11 cellular contexts compared by ENCODE assay signal in the genomic region with DNA sequence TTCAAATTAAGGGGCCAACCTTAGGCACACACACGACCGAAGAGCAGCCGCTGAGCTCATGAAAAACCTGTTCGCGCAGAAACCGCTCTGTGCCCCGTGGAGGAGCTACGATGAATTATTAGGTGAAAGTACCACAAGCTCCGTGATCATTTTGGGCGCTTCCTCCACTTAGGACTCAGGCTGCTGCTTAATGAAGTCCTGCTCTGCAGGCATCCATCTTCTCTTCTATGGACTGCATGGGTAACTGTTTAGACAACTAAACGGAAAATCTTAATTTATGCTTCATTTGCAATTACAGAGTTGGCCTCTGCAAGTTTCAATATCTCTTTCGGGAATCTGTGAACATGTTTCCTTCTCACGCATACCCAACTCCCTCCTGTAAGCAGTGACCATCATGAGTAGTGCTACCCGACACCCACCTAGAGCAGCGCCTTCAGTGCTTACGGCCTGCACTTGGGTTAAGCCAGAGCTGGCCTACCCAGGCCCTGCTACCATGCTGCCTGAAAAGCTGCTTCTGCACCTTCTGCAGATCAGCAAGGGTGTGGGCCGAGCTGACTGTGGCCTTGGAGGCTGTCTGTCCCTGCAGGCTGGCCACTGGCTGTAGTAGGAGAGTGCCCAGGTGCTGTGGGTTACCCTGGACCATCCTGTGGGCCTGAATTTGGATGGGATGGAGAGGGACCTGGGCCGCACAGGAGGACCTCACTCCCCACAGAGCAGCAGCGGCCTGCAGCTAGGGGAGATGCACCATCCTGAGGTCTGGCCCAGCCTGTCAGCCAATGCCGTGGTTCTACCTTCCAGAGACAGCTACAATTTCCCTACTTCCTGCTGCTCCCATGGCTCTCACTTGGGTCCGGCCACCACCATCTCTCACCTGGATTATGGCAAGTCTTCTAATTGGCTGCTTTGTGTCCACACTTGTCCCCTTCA. TPM values are rescaled to one million over a fixed set of nuclear protein-coding genes. Genes with fewer than 3 reads are reported as not detected.
A peak's percentile ranks its signal among the peaks of the same experiment; 100 is the strongest.
DNase-seq lines count a peak whose midpoint lies in the region; ATAC-seq and TF ChIP-seq lines count a peak whose summit lies in the region.
"Had no signal": no experiment of that assay in that cellular context is flagged by ENCODE, and none has a peak within 500 bp of the region (broad histone marks: within the 10 kb centered on the region; RNA-seq: fewer than 3 reads in every experiment).

No MANE protein-coding gene starts in this region.

- CTCF ChIA-PET in AG04449 (lab: Yijun Ruan, JAX) (interaction anchor here (0.8 to 1.3 kb wide), 3 partner anchors 13 to 98 kb away, joined by 3 to 4 read pairs (median 3); no protein-coding TSS in a partner anchor), IMR-90 (lab: Yijun Ruan, JAX) (interaction anchor here (0.6 kb wide), 1 partner anchor 74 kb away, joined by 4 read pairs; no protein-coding TSS in a partner anchor)

- POLR2A ChIA-PET in AG04449 (lab: Yijun Ruan, JAX) = interaction anchor here (1.2 kb wide), 1 partner anchor 13 kb away, joined by 3 read pairs; no protein-coding TSS in a partner anchor
- POLR2A ChIA-PET in IMR-90 (lab: Charles Lee; ENCODE audit: unreplicated experiment) = no interaction called here

- peak overlapping the region; percentile 56 for H2AK5ac ChIP-seq in IMR-90 (ENCODE audit: low read depth, low read length)

- no peaks in the 10 kb centered on the region for H3K9me3 ChIP-seq in IMR-90 (ENCODE audit: control insufficient read depth, insufficient read depth, low read length)

- H3K36me3 ChIP-seq in IMR-90 (ENCODE audit: control insufficient read depth, insufficient read depth, low read length) = no peaks in the 10 kb centered on the region

- peak overlapping the region; percentile 61 for H2BK5ac ChIP-seq in IMR-90 (ENCODE audit: low read depth, low read length, poor library complexity, severe bottlenecking)

- WGBS in IMR-90 (ENCODE audit: extremely low coverage in 2 of 2, insufficient read length in 1 of 2), 2 experiments = 67% methylated on average over 11 of the region's 21 CpGs; no CpG with 5 or more reads in 1 of the 2 experiments

- H3K56ac ChIP-seq in IMR-90 (ENCODE audit: extremely low read depth, insufficient read depth, low read length) = no peak overlapping the region; the same call in 1 of the 2 replicates

- H2BK120ac ChIP-seq in IMR-90 (ENCODE audit: low read depth, low read length) = peak overlapping the region; percentile 33

- no peak overlapping the region for H2AFZ ChIP-seq in IMR-90 (replicated peaks; ENCODE audit: low read length, poor library complexity)

- peak overlapping the region; percentile 30; the same call in 1 of the 2 replicates for H4K5ac ChIP-seq in IMR-90 (ENCODE audit: low read depth, low read length)

- peaks cover 46% of the 10 kb centered on the region for H3K9me1 ChIP-seq in IMR-90 (ENCODE audit: insufficient read depth, low read length)

- peak overlapping the region; percentile 36; the same call in 1 of the 2 replicates for H3K18ac ChIP-seq in IMR-90 (ENCODE audit: low read depth, low read length)

- TF ChIP-seq POLR2A in IMR-90 (IDR thresholded peaks at IDR 0.05; ENCODE audit: low read depth, low read length) = no peak

- peak overlapping the region; percentile 37 to 73; a peak in 2 of 4 replicates for H4K8ac ChIP-seq in IMR-90 (ENCODE audit: low read depth in 2 of 2, low read length in 2 of 2)

- H3K4me1 ChIP-seq in IMR-90 (ENCODE audit: control insufficient read depth, insufficient read depth, low read length) = peaks cover 50% of the 10 kb centered on the region

- no peak for TF ChIP-seq RAD21 in IMR-90 (IDR thresholded peaks at IDR 0.05; ENCODE audit: low read length)

- in situ Hi-C loops in IMR-90 (cut with MboI; ENCODE audit: low sequenced_read_pairs) = no loop called here

- dilution Hi-C loops in IMR-90 (cut with HindIII; ENCODE audit: low sequenced_read_pairs, unreplicated experiment) = no loop called here

- H3K4me3 ChIP-seq in AG04449 (ENCODE audit: low read depth, low read length) (peak overlapping the region; percentile 1; the same call in 1 of the 2 replicates), IMR-90 (ENCODE audit: insufficient read depth, low read depth, low read length) (no peak overlapping the region)

- H3K4me2 ChIP-seq in IMR-90 (ENCODE audit: low read depth, low read length) = peak overlapping the region; percentile 83

- peaks cover 59 to 88% of the 10 kb centered on the region in 2 experiments for H3K79me1 ChIP-seq in IMR-90 (ENCODE audit: low read depth in 1 of 2, low read length in 2 of 2)

- H3K9ac ChIP-seq in IMR-90 (ENCODE audit: low read depth, low read length) = peak overlapping the region; percentile 46

- ATAC-seq in GM18511 (IDR thresholded peaks at IDR 0.05; ENCODE audit: unreplicated experiment) = peak; percentile 76
- peak; percentile 43 for ATAC-seq in IMR-90 (ENCODE audit: low read depth)

- H2AK9ac ChIP-seq in IMR-90 (replicated peaks; ENCODE audit: low read depth, low read length, poor library complexity) = peak overlapping the region; percentile 62

- peak overlapping the region; percentile 65; the same call in 1 of the 3 replicates for H2BK15ac ChIP-seq in IMR-90 (ENCODE audit: low read depth, low read length)

- H3K23ac ChIP-seq in IMR-90 (ENCODE audit: low read depth, low read length) = peak overlapping the region; percentile 81

- peak overlapping the region; percentile 69 for H3K14ac ChIP-seq in IMR-90 (replicated peaks; ENCODE audit: low read depth, low read length)

- H4K20me1 ChIP-seq in IMR-90 (ENCODE audit: insufficient read depth, low read length) = peaks cover 10% of the 10 kb centered on the region; the same call in 1 of the 2 replicates

- no peaks in the 10 kb centered on the region for H3K27me3 ChIP-seq in IMR-90 (ENCODE audit: control insufficient read depth, insufficient read depth, low read length)

- H3K27ac ChIP-seq in IMR-90 (ENCODE audit: insufficient read depth, low read length) = peak overlapping the region; percentile 51

- H4K91ac ChIP-seq in IMR-90 (ENCODE audit: insufficient read depth, low read depth, low read length) = peak overlapping the region; percentile 52

- no TSS peak for BruUV-seq in IMR-90 (replicated peaks; lab: Mats Ljungman, UMichigan)

- TF ChIP-seq CTCF in AG04449 (IDR thresholded peaks at IDR 0.05; ENCODE audit: insufficient read depth, low read length, missing control alignments) (no peak), IMR-90 (conservative IDR thresholded peaks at IDR 0.05; ENCODE audit: low read depth, low read length) (no peak)

- intact Hi-C loops in IMR-90 (cut with micrococcal nuclease) = no loop called here

- no peak overlapping the region for H2BK20ac ChIP-seq in IMR-90 (ENCODE audit: low read depth, low read length)

- H3K4ac ChIP-seq in IMR-90 (ENCODE audit: low read depth, low read length) = peak overlapping the region; percentile 59

- DNase-seq in AG04449 (ENCODE audit: low read depth, low spot score) (no peak), IMR-90 (peak; percentile 68), glomerular visceral epithelial cell (ENCODE audit: extremely low spot score) (peak; percentile 31), NCI-H1048 (lab: John Stamatoyannopoulos, UW) (no peak), NCI-H2107 treated with DMSO at 0.1 percent for 48 hours (lab: John Stamatoyannopoulos, UW; ENCODE audit: unreplicated experiment) (no peak), germinal center (ENCODE audit: low spot score) (no peak), ecto neural progenitor cell (ENCODE audit: low spot score) (no peak)
- DNase-seq: activated CD4-positive, alpha-beta T cell treated with anti-CD3 and anti-CD28 coated beads for 4 hours; CD4-positive, CD25-positive, alpha-beta regulatory T cell; erythroblast had no signal

TF ChIP-seq in IMR-90, 13 proteins besides CTCF, POLR2A, EP300 and RAD21:
- TF ChIP-seq FOS (IDR thresholded peaks at IDR 0.05; ENCODE audit: low read depth, low read length) (no peak), BHLHE40 (IDR thresholded peaks at IDR 0.05; ENCODE audit: low read depth, low read length) (no peak), ELK1 (IDR thresholded peaks at IDR 0.05; ENCODE audit: borderline replicate concordance, low read depth, low read length) (no peak), RCOR1 (IDR thresholded peaks at IDR 0.05; ENCODE audit: insufficient replicate concordance, low read length) (no peak), MAZ (IDR thresholded peaks at IDR 0.05; ENCODE audit: borderline replicate concordance, low read depth, low read length) (no peak), SMC3 (IDR thresholded peaks at IDR 0.05; ENCODE audit: low read depth, low read length) (no peak), MXI1 (IDR thresholded peaks at IDR 0.05; ENCODE audit: borderline replicate concordance, low read depth, low read length) (no peak), NFE2L2 (IDR thresholded peaks at IDR 0.05; ENCODE audit: low read depth, low read length) (no peak), MAFK (IDR thresholded peaks at IDR 0.05; ENCODE audit: low read depth, low read length) (no peak), CHD1 (IDR thresholded peaks at IDR 0.05; ENCODE audit: low read depth, low read length) (no peak), RFX5 (IDR thresholded peaks at IDR 0.05; ENCODE audit: low read depth, low read length) (no peak), CEBPB (IDR thresholded peaks at IDR 0.05; ENCODE audit: low read depth, low read length) (no peak)
- TF ChIP-seq, protein P1, sequence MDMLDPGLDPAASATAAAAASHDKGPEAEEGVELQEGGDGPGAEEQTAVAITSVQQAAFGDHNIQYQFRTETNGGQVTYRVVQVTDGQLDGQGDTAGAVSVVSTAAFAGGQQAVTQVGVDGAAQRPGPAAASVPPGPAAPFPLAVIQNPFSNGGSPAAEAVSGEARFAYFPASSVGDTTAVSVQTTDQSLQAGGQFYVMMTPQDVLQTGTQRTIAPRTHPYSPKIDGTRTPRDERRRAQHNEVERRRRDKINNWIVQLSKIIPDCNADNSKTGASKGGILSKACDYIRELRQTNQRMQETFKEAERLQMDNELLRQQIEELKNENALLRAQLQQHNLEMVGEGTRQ (IDR thresholded peaks at IDR 0.05; ENCODE audit: low read depth, low read length) = no peak

RNA-seq across cellular contexts. Expression of gene GNA12, which starts 36.0 kb away (rescaled TPM):
- total RNA-seq in IMR-90 (2012; rRNA removed) = 14.3 and 14.4 TPM in 2 replicates
- 89.0 and 93.9 TPM in 2 replicates for polyA plus RNA-seq in IMR-90 (2012; rRNA removed)
- polyA plus RNA-seq in IMR-90 (2012; cell fraction: cytosol; rRNA removed) = 41.2 and 78.7 TPM in 2 replicates
- polyA plus RNA-seq in IMR-90 (2012; cell fraction: nucleus; rRNA removed; ENCODE audit: low replicate concordance) = 60.2 and 62.3 TPM in 2 replicates

Comparison
In these comparisons a context has a peak if more than half of its experiments do, and no peak if none do; other contexts are left out.
1. DNase-seq: peak in IMR-90 (single experiment) and glomerular visceral epithelial cell (single experiment); none in AG04449 (single experiment), NCI-H1048 (single experiment), NCI-H2107 treated with DMSO at 0.1 percent for 48 hours (single experiment), germinal center (single experiment) and ecto neural progenitor cell (single experiment).